In the genomic region with DNA sequence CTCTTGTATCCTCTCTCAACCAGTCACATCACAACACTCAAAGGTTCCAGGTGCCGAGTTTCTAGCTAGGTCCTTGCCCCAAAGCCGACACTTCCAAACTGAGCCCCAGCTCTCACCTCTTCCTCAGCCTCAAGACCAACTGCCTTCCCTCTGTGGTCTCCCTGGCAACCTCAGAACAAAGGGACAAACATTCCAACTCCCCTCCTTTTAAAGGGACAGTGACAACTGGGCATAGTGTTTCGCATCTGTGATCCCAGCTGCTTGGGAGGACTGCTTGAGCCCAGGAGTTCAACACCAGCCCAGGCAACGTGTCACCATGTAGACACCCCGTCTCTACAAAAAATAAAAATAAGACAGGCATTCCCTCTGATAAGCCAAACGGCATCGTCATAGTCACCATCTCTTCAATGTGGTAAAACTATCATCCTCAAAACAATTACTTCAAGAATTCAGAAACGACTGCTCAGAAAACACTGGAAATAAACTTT, we compare ENCODE assay signal across 8 cellular contexts. TPM values are rescaled to one million over a fixed set of nuclear protein-coding genes. Genes with fewer than 3 reads are reported as not detected.
DNase-seq lines count a peak whose midpoint lies in the region; ATAC-seq lines count a peak whose summit lies in the region.
"Had no signal": no experiment of that assay in that cellular context is flagged by ENCODE, and none has a peak within 500 bp of the region (broad histone marks: within the 10 kb centered on the region; RNA-seq: fewer than 3 reads in every experiment).

No MANE protein-coding gene starts in this region.

- H3K4me3 ChIP-seq in ectodermal cell (ENCODE audit: insufficient read depth, low read depth, low read length): no peak overlapping the region

- H3K4me1 ChIP-seq in ectodermal cell (ENCODE audit: control insufficient read depth, insufficient read depth, low read length): peaks cover 45% of the 10 kb centered on the region

- H3K27ac ChIP-seq in ectodermal cell (ENCODE audit: insufficient read depth, low read depth, low read length, poor library complexity, severe bottlenecking): peak overlapping the region; percentile 12
- H3K27ac ChIP-seq: KMS-11 had no signal

- no peaks in the 10 kb centered on the region for H3K27me3 ChIP-seq in ectodermal cell (ENCODE audit: control insufficient read depth, insufficient read depth, low read length, poor library complexity, severe bottlenecking)

- ATAC-seq in GM21526 (IDR thresholded peaks at IDR 0.05; ENCODE audit: low FRiP score, unreplicated experiment) (no peak), HG03196 (IDR thresholded peaks at IDR 0.05; ENCODE audit: unreplicated experiment) (no peak)

- peaks cover 20% of the 10 kb centered on the region for H3K36me3 ChIP-seq in ectodermal cell (ENCODE audit: control insufficient read depth, insufficient read depth, low read length)

- H3K9me3 ChIP-seq in ectodermal cell (ENCODE audit: control insufficient read depth, low read length): no peaks in the 10 kb centered on the region

- peak; percentile 20 for DNase-seq in GM03348 (ENCODE audit: low spot score)
- DNase-seq in NCI-H510A (lab: John Stamatoyannopoulos, UW): peak; percentile 62
- DNase-seq in midbrain (lab: John Stamatoyannopoulos, UW): peak; percentile 62
- DNase-seq in NOMO-1 treated with DMSO at 0.1 percent for 48 hours (lab: John Stamatoyannopoulos, UW; ENCODE audit: unreplicated experiment): no peak

- 44 to 47% methylated on average over 8 of the region's 8 CpGs for WGBS in ectodermal cell, 2 experiments

RNA-seq across cellular contexts. Expression of gene DIDO1, which starts 11.3 kb away (rescaled TPM):
- polyA plus RNA-seq in ectodermal cell (2013, experiment 1 of 4): 75.3 TPM
- polyA plus RNA-seq in ectodermal cell (2013, experiment 2 of 4): 79.5 TPM
- polyA plus RNA-seq in ectodermal cell (2013, experiment 3 of 4): 59.8 TPM
- 70.2 TPM for polyA plus RNA-seq in ectodermal cell (2013, experiment 4 of 4)

RNA-seq across cellular contexts. Expression of gene GID8, which starts 22.9 kb away (rescaled TPM):
- polyA plus RNA-seq in ectodermal cell (2013, experiment 1 of 4): 52.0 TPM
- 61.7 TPM for polyA plus RNA-seq in ectodermal cell (2013, experiment 2 of 4)
- polyA plus RNA-seq in ectodermal cell (2013, experiment 3 of 4): 39.5 TPM
- polyA plus RNA-seq in ectodermal cell (2013, experiment 4 of 4): 44.1 TPM

RNA-seq across cellular contexts. Expression of gene SLC17A9, which starts 37.5 kb away (rescaled TPM):
- 0.78 TPM for polyA plus RNA-seq in ectodermal cell (2013, experiment 1 of 4)
- 0.82 TPM for polyA plus RNA-seq in ectodermal cell (2013, experiment 2 of 4)
- 0.64 TPM for polyA plus RNA-seq in ectodermal cell (2013, experiment 3 of 4)
- polyA plus RNA-seq in ectodermal cell (2013, experiment 4 of 4): 0.61 TPM

RNA-seq across cellular contexts. Expression of gene TCFL5, which starts 53.4 kb away (rescaled TPM):
- 24.8 TPM for polyA plus RNA-seq in ectodermal cell (2013, experiment 1 of 4)
- polyA plus RNA-seq in ectodermal cell (2013, experiment 2 of 4): 24.0 TPM
- polyA plus RNA-seq in ectodermal cell (2013, experiment 3 of 4): 23.4 TPM
- polyA plus RNA-seq in ectodermal cell (2013, experiment 4 of 4): 26.3 TPM
